ENCODE assay signal across 9 cellular contexts in the genomic region with DNA sequence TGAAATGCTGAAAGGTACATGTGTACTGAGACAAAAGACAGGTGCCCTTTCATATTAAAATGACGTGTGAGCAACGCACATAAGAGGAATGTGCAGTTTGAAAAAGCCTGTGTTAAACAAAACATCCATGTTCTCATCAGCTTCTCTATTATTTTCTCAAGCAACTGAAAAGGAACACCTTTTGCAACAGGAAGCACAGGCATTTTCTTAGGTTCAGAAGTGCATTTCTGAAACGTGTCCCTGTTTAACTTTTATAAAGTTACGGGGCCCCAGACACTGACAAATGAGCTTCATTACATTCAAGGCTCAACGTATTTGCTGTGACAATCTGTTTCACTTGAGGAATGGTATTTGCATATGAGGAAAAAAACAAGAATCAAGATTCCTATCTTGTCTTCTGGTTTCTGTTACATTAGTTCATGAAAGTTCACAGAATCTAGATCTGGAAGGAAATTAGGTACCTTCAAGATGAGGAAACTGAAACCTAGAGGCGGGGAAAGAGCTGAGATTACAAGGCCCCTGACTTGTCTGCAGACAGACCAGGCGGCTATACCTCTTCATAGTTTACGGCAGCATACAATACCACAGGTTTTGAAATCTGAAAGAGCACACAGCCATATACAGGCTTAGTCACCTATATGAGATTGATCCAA.
DNase-seq lines count a peak whose midpoint lies in the region; ATAC-seq, FAIRE-seq and TF ChIP-seq lines count a peak whose summit lies in the region.
"Had no signal": no experiment of that assay in that cellular context is flagged by ENCODE, and none has a peak within 500 bp of the region (broad histone marks: within the 10 kb centered on the region; RNA-seq: fewer than 3 reads in every experiment).

No MANE protein-coding gene starts in this region.

- peak overlapping the region; percentile 84 for H3K27ac Mint-ChIP-seq in Calu3 (ENCODE audit: unreplicated experiment)

- H3K4me1 ChIP-seq in PC-3 (ENCODE audit: insufficient read depth, low read length) (0 out of 2 replicates have a peak, but pooled peaks cover 3% of the 10 kb centered on the region), endothelial cell of umbilical vein (ENCODE audit: control insufficient read depth, extremely low read depth, insufficient read depth, low read length) (no peaks in the 10 kb centered on the region), upper lobe of right lung (peaks cover 5% of the 10 kb centered on the region), SJCRH30 (no peaks in the 10 kb centered on the region)

- CTCF ChIA-PET in Calu3 (lab: Charles Lee), result interaction anchor here (0.6 kb wide), 1 partner anchor 17 kb away, joined by 4 read pairs; no protein-coding TSS in a partner anchor
- CTCF ChIA-PET in PC-3 (lab: Charles Lee), result no interaction called here
- CTCF ChIA-PET in endothelial cell of umbilical vein (lab: Charles Lee), result interaction anchor here (0.5 kb wide), 1 partner anchor 697 kb away, joined by 3 read pairs; no protein-coding TSS in a partner anchor

- intact Hi-C loops in Calu3 (cut with micrococcal nuclease; ENCODE audit: unreplicated experiment), result loop anchor here (1.0 to 10.0 kb wide), 7 partner anchors 26 to 1060 kb away; no protein-coding TSS in a partner anchor
- intact Hi-C loops in PC-3 (cut with micrococcal nuclease), result no loop called here
- intact Hi-C loops in endothelial cell of umbilical vein (cut with micrococcal nuclease), result no loop called here
- intact Hi-C loops in upper lobe of right lung (cut with DNase I), result no loop called here

- POLR2A ChIA-PET in PC-3 (lab: Charles Lee; ENCODE audit: unreplicated experiment) (no interaction called here), endothelial cell of umbilical vein (lab: Charles Lee) (no interaction called here)

- no peak for TF ChIP-seq POLR2A in endothelial cell of umbilical vein (IDR thresholded peaks at IDR 0.05; ENCODE audit: low read depth, low read length)

- H3K4me1 Mint-ChIP-seq in Calu3 (ENCODE audit: low read depth, unreplicated experiment), result peaks cover 12% of the 10 kb centered on the region

- H2AFZ ChIP-seq in PC-3 (ENCODE audit: low read length) (no peak overlapping the region), endothelial cell of umbilical vein (ENCODE audit: low read depth, low read length) (no peak overlapping the region)

- H3F3A ChIP-seq in PC-3 (ENCODE audit: low read length, unreplicated experiment), result no peaks in the 10 kb centered on the region

- no peaks in the 10 kb centered on the region for H3K27me3 Mint-ChIP-seq in Calu3 (ENCODE audit: unreplicated experiment)

- TF ChIP-seq CTCF in Calu3 (IDR thresholded peaks at IDR 0.05; ENCODE audit: unreplicated experiment) (no peak), PC-3 (conservative IDR thresholded peaks at IDR 0.05; ENCODE audit: low read depth, low read length) (no peak), endothelial cell of umbilical vein (IDR thresholded peaks at IDR 0.05; ENCODE audit: extremely low read depth in 1 of 2, insufficient read depth in 1 of 2, low read depth in 1 of 2, low read length in 2 of 2) (no peak), upper lobe of right lung (IDR thresholded peaks at IDR 0.05) (no peak)

- H3K4me3 ChIP-seq in PC-3 (ENCODE audit: low read length), result no peak overlapping the region
- H3K4me3 ChIP-seq in endothelial cell of umbilical vein (replicated peaks in 1 of 3; ENCODE audit: insufficient read depth in 1 of 3, low read depth in 1 of 3, low read length in 3 of 3), result no peak overlapping the region
- peak overlapping the region; percentile 4 for H3K4me3 ChIP-seq in upper lobe of right lung
- H3K4me3 ChIP-seq in SJCRH30, result no peak overlapping the region

- H3K79me2 ChIP-seq in PC-3 (ENCODE audit: low read length) (no peaks in the 10 kb centered on the region), endothelial cell of umbilical vein (ENCODE audit: control insufficient read depth, insufficient read depth, low read length) (no peaks in the 10 kb centered on the region)

- H3K9ac ChIP-seq in PC-3 (ENCODE audit: low read length), result no peak overlapping the region; the same call in 1 of the 2 replicates
- no peak overlapping the region for H3K9ac ChIP-seq in endothelial cell of umbilical vein (replicated peaks; ENCODE audit: extremely low read depth, insufficient read depth, low read length)

- no peaks in the 10 kb centered on the region for H3K9me3 Mint-ChIP-seq in Calu3 (ENCODE audit: low read depth, unreplicated experiment)

- BruUV-seq in Calu3 (replicated peaks; lab: Mats Ljungman, UMichigan) (TSS peak; percentile 75), PC-3 (replicated peaks; lab: Mats Ljungman, UMichigan) (no TSS peak), endothelial cell of umbilical vein (replicated peaks; lab: Mats Ljungman, UMichigan) (no TSS peak)

- peaks cover 11% of the 10 kb centered on the region for H3K36me3 Mint-ChIP-seq in Calu3 (ENCODE audit: insufficient read depth, unreplicated experiment)

- H3K27ac ChIP-seq in PC-3 (ENCODE audit: low read length) (peak overlapping the region; percentile 66), endothelial cell of umbilical vein (ENCODE audit: insufficient read depth, low read depth, low read length) (no peak overlapping the region), upper lobe of right lung (peak overlapping the region; percentile 17), SJCRH30 (no peak overlapping the region)

- peak; percentile 37 for FAIRE-seq in endothelial cell of umbilical vein (lab: Jason Lieb, UNC)
- FAIRE-seq: TTC549 had no signal

- DNase-seq in Calu3 (no peak), PC-3 (peak; percentile 45), endothelial cell of umbilical vein (ENCODE audit: low read depth, low spot score) (no peak), upper lobe of right lung (no peak), SJCRH30 (no peak), mesenteric fat pad (ENCODE audit: low spot score) (no peak), islet precursor cell (no peak)

- no peaks in the 10 kb centered on the region for H4K20me1 ChIP-seq in PC-3 (ENCODE audit: low read length)
- no peaks in the 10 kb centered on the region for H4K20me1 ChIP-seq in endothelial cell of umbilical vein (replicated peaks; ENCODE audit: control insufficient read depth, extremely low read depth, insufficient read depth, low read length)

- no peaks in the 10 kb centered on the region for H3K27me3 ChIP-seq in PC-3 (ENCODE audit: low read length)
- no peaks in the 10 kb centered on the region for H3K27me3 ChIP-seq in endothelial cell of umbilical vein (ENCODE audit: control insufficient read depth in 2 of 2, insufficient read depth in 2 of 2, low read length in 2 of 2)
- no peaks in the 10 kb centered on the region for H3K27me3 ChIP-seq in upper lobe of right lung
- H3K27me3 ChIP-seq in SJCRH30, result no peaks in the 10 kb centered on the region

- H3K9me3 ChIP-seq in PC-3 (ENCODE audit: low read length) (no peaks in the 10 kb centered on the region), endothelial cell of umbilical vein (replicated peaks; ENCODE audit: control insufficient read depth, insufficient read depth, low read length) (no peaks in the 10 kb centered on the region), upper lobe of right lung (no peaks in the 10 kb centered on the region), SJCRH30 (replicated peaks) (no peaks in the 10 kb centered on the region)

- H3K9me1 ChIP-seq in endothelial cell of umbilical vein (replicated peaks; ENCODE audit: control insufficient read depth, extremely low read depth, insufficient read depth, low read length), result no peaks in the 10 kb centered on the region

- H3K4me2 ChIP-seq in PC-3 (ENCODE audit: low read length) (no peak overlapping the region), endothelial cell of umbilical vein (ENCODE audit: insufficient read depth, low read length) (no peak overlapping the region)

- H3K36me3 ChIP-seq in PC-3 (ENCODE audit: low read depth, low read length), result no peaks in the 10 kb centered on the region
- no peaks in the 10 kb centered on the region for H3K36me3 ChIP-seq in endothelial cell of umbilical vein (ENCODE audit: control insufficient read depth in 2 of 2, extremely low read depth in 1 of 2, insufficient read depth in 2 of 2, low read length in 2 of 2)
- no peaks in the 10 kb centered on the region for H3K36me3 ChIP-seq in upper lobe of right lung
- H3K36me3 ChIP-seq in SJCRH30, result no peaks in the 10 kb centered on the region

- peak; percentile 79 for ATAC-seq in GM21737 (IDR thresholded peaks at IDR 0.05; ENCODE audit: unreplicated experiment)
- no peak for ATAC-seq in PC-3
- peak; percentile 37 for ATAC-seq in upper lobe of right lung

- no peaks in the 10 kb centered on the region for H3K9me2 ChIP-seq in PC-3 (replicated peaks; ENCODE audit: low read length)

- no peak overlapping the region for H3K4me3 Mint-ChIP-seq in Calu3 (ENCODE audit: low read depth, unreplicated experiment)

- dilution Hi-C loops in endothelial cell of umbilical vein (cut with MboI; ENCODE audit: extremely low pct_ligation_motif_present, low sequenced_read_pairs), result no loop called here

TF ChIP-seq in endothelial cell of umbilical vein, 7 proteins besides CTCF, POLR2A, EP300 and RAD21:
- no peak for TF ChIP-seq GATA2 (IDR thresholded peaks at IDR 0.05; ENCODE audit: insufficient read depth, insufficient read length, low read depth, low read length)
- no peak for TF ChIP-seq MYC (IDR thresholded peaks at IDR 0.05; ENCODE audit: low read depth, low read length)
- TF ChIP-seq POLR2AphosphoS5 (IDR thresholded peaks at IDR 0.05; ENCODE audit: insufficient read depth, low read depth, low read length), result no peak
- no peak for TF ChIP-seq FOS (IDR thresholded peaks at IDR 0.05; ENCODE audit: borderline replicate concordance, insufficient read depth, low read length)
- TF ChIP-seq JUN (IDR thresholded peaks at IDR 0.05; ENCODE audit: borderline replicate concordance, insufficient read depth, insufficient read length, low read depth), result no peak
- TF ChIP-seq, protein P1, sequence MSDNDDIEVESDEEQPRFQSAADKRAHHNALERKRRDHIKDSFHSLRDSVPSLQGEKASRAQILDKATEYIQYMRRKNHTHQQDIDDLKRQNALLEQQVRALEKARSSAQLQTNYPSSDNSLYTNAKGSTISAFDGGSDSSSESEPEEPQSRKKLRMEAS (IDR thresholded peaks at IDR 0.05; ENCODE audit: insufficient read depth, insufficient read length), result no peak
- no peak for TF ChIP-seq EZH2 (IDR thresholded peaks at IDR 0.05; ENCODE audit: borderline replicate concordance, low read depth, low read length, severe bottlenecking)

Comparison
In these comparisons a context has a peak if more than half of its experiments do, and no peak if none do; other contexts are left out.
1. H3K27ac ChIP-seq: peak in PC-3 (single experiment) and upper lobe of right lung (single experiment); none in endothelial cell of umbilical vein (single experiment) and SJCRH30 (single experiment).